In genomic region chr6:135215563-135215962, GRCh38 we compare ENCODE assay signal across 18 cellular contexts. TPM values are rescaled to one million over a fixed set of nuclear protein-coding genes. Genes with fewer than 3 reads are reported as not detected.
"Had no signal": no experiment of that assay in that cellular context is flagged by ENCODE, and none has a peak within 500 bp of the region (broad histone marks: within the 10 kb centered on the region; RNA-seq: fewer than 3 reads in every experiment).

No MANE protein-coding gene starts in this region.

- H3K4me3 ChIP-seq: body of pancreas, lower lobe of right lung, smooth muscle cell had no signal

- H3K9me3 ChIP-seq: body of pancreas, lower lobe of right lung had no signal

- H3K9me3 Mint-ChIP-seq: activated naive CD4-positive, alpha-beta T cell treated with anti-CD3 and anti-CD28 coated beads, Interleukin-2, amount 50 U/mL, for 72 hours; activated T-cell treated with anti-CD3 and anti-CD28 coated beads, Interleukin-2, amount 50 U/mL, for 72 hours; natural killer cell treated with Interleukin-12 subunit alpha and Interleukin-12 subunit beta and Interleukin-15 and Interleukin-18, amount 100 ng/mL, for 72 hours; type B pancreatic cell had no signal

- ATAC-seq: activated naive CD4-positive, alpha-beta T cell treated with anti-CD3 and anti-CD28 coated beads, Interleukin-2, amount 50 U/mL, for 72 hours; activated T-cell treated with anti-CD3 and anti-CD28 coated beads, Interleukin-2, amount 50 U/mL, for 72 hours; body of pancreas; lower lobe of right lung; natural killer cell treated with Interleukin-12 subunit alpha and Interleukin-12 subunit beta and Interleukin-15 and Interleukin-18, amount 100 ng/mL, for 72 hours; sciatic nerve had no signal

- H3K36me3 ChIP-seq: lower lobe of right lung had no signal

- H3K27ac Mint-ChIP-seq: activated naive CD4-positive, alpha-beta T cell treated with anti-CD3 and anti-CD28 coated beads, Interleukin-2, amount 50 U/mL, for 72 hours; activated T-cell treated with anti-CD3 and anti-CD28 coated beads, Interleukin-2, amount 50 U/mL, for 72 hours; type B pancreatic cell had no signal

- H3K4me3 Mint-ChIP-seq: activated T-cell treated with anti-CD3 and anti-CD28 coated beads, Interleukin-2, amount 50 U/mL, for 72 hours; natural killer cell treated with Interleukin-12 subunit alpha and Interleukin-12 subunit beta and Interleukin-15 and Interleukin-18, amount 100 ng/mL, for 72 hours; type B pancreatic cell had no signal

- H2AFZ ChIP-seq: parathyroid adenoma had no signal

- H3K4me2 ChIP-seq: smooth muscle cell had no signal

- H3K79me2 ChIP-seq: parathyroid adenoma had no signal

- H3K9ac ChIP-seq: parathyroid adenoma had no signal

- H3K4me1 ChIP-seq: body of pancreas, lower lobe of right lung had no signal

- H3K27me3 Mint-ChIP-seq: natural killer cell treated with Interleukin-12 subunit alpha and Interleukin-12 subunit beta and Interleukin-15 and Interleukin-18, amount 100 ng/mL, for 72 hours had no signal

- H3K27ac ChIP-seq: body of pancreas, lower lobe of right lung, parathyroid adenoma had no signal

- DNase-seq: activated CD4-positive, alpha-beta T cell treated with anti-CD3 and anti-CD28 coated beads, Interleukin-2, amount 50 U/mL, for 1 hour; activated gamma-delta T cell treated with Interleukin-2 at 50 U/mL for 16 hours; activated T-cell treated with anti-CD3 and anti-CD28 coated beads, Interleukin-2, amount 50 U/mL, for 72 hours; amygdala; body of pancreas; foreskin melanocyte; glutamatergic neuron; hippocampal formation; lower lobe of right lung; stimulated activated CD4-positive, alpha-beta T cell treated with anti-CD3 and anti-CD28 coated beads, Interleukin-4, amount 100 ng/mL, for 4 hours; stimulated activated naive CD4-positive, alpha-beta T cell treated with Interleukin-2 at 50 U/mL for 16 hours; T1000 had no signal

- H3K27me3 ChIP-seq: body of pancreas had no signal

RNA-seq across cellular contexts. Expression of gene MYB, which starts 34.5 kb away (rescaled TPM):
- total RNA-seq: body of pancreas had no signal
